9 cellular contexts compared by ENCODE assay signal in genomic region chr7:832968-833424, GRCh38. TPM values are rescaled to one million over a fixed set of nuclear protein-coding genes. Genes with fewer than 3 reads are reported as not detected.
A peak's percentile ranks its signal among the peaks of the same experiment; 100 is the strongest.
DNase-seq lines count a peak whose midpoint lies in the region; ATAC-seq and TF ChIP-seq lines count a peak whose summit lies in the region.
"Had no signal": no experiment of that assay in that cellular context is flagged by ENCODE, and none has a peak within 500 bp of the region (broad histone marks: within the 10 kb centered on the region; RNA-seq: fewer than 3 reads in every experiment).

No MANE protein-coding gene starts in this region.

- POLR2A ChIA-PET in Caco-2 (lab: Charles Lee), result no interaction called here

- H3K27me3 Mint-ChIP-seq in Caco-2 (ENCODE audit: insufficient read depth, unreplicated experiment) (no peaks in the 10 kb centered on the region), T-helper 17 cell (no peaks in the 10 kb centered on the region)

- no peak for DNase-seq in Caco-2
- DNase-seq in T-helper 17 cell, result no peak
- DNase-seq in esophagus muscularis mucosa (ENCODE audit: extremely low spot score), result no peak
- peak; percentile 25 for DNase-seq in posterior vena cava (ENCODE audit: low spot score)
- no peak for DNase-seq in DMS79 treated with DMSO at 0.1 percent for 48 hours (lab: John Stamatoyannopoulos, UW)
- no peak for DNase-seq in activated CD8-positive, alpha-beta memory T cell treated with anti-CD3 and anti-CD28 coated beads for 24 hours
- DNase-seq in NCI-H446 treated with DMSO at 0.1 percent for 48 hours (lab: John Stamatoyannopoulos, UW), result no peak
- DNase-seq in NCI-H2227 treated with DMSO at 0.1 percent for 48 hours (lab: John Stamatoyannopoulos, UW), result no peak
- DNase-seq: NCI-H1436 treated with DMSO at 0.1 percent for 48 hours had no signal

- H3K4me1 ChIP-seq in Caco-2 (peaks cover 21% of the 10 kb centered on the region), esophagus muscularis mucosa (peaks cover 94 to 97% (median 97%) of the 10 kb centered on the region in 4 donors)

- H3K27ac Mint-ChIP-seq in Caco-2 (ENCODE audit: unreplicated experiment) (peak overlapping the region; percentile 26), T-helper 17 cell (peak overlapping the region; percentile 95)

- no TSS peak for BruUV-seq in Caco-2 (replicated peaks; lab: Mats Ljungman, UMichigan)

- H3K36me3 ChIP-seq in Caco-2 (ENCODE audit: control insufficient read depth, insufficient read depth, low read length) (peaks cover 5% of the 10 kb centered on the region; the same call in 1 of the 2 replicates), esophagus muscularis mucosa (peaks cover 0 to 4% (median 1%) of the 10 kb centered on the region in 4 donors)

- H3K4me1 Mint-ChIP-seq in Caco-2 (ENCODE audit: low read depth, unreplicated experiment) (peaks cover 23% of the 10 kb centered on the region), T-helper 17 cell (peaks cover 38% of the 10 kb centered on the region)

- CTCF ChIA-PET in Caco-2 (lab: Charles Lee), result interaction anchor here (1.7 kb wide), 1 partner anchor 41 kb away, joined by 5 read pairs; no protein-coding TSS in a partner anchor

- WGBS in esophagus muscularis mucosa, result 63% methylated on average over 15 of the region's 15 CpGs

- TF ChIP-seq CTCF in Caco-2 (IDR thresholded peaks at IDR 0.05; ENCODE audit: insufficient read depth in 1 of 2, low read depth in 1 of 2, low read length in 1 of 2, severe bottlenecking in 1 of 2, unreplicated experiment in 1 of 2), result no peak
- no peak for TF ChIP-seq CTCF in esophagus muscularis mucosa (IDR thresholded peaks at IDR 0.05)

- H3K4me3 ChIP-seq in Caco-2 (ENCODE audit: low read depth, low read length) (no peak overlapping the region), esophagus muscularis mucosa (peak overlapping the region in 3 of 4 donors; percentile 32 to 51 (median 34))

- peaks cover 74% of the 10 kb centered on the region for H3K36me3 Mint-ChIP-seq in Caco-2 (ENCODE audit: insufficient read depth, unreplicated experiment)
- H3K36me3 Mint-ChIP-seq in T-helper 17 cell (ENCODE audit: low read depth), result no peaks in the 10 kb centered on the region

- H3K9me3 ChIP-seq in Caco-2, result no peaks in the 10 kb centered on the region
- H3K9me3 ChIP-seq in T-helper 17 cell (ENCODE audit: control insufficient read depth, low read length, poor library complexity, severe bottlenecking), result no peaks in the 10 kb centered on the region
- no peaks in the 10 kb centered on the region for H3K9me3 ChIP-seq in esophagus muscularis mucosa

- no peaks in the 10 kb centered on the region for H3K27me3 ChIP-seq in Caco-2 (replicated peaks; ENCODE audit: control insufficient read depth, insufficient read depth, low read length)
- no peaks in the 10 kb centered on the region for H3K27me3 ChIP-seq in esophagus muscularis mucosa

- ATAC-seq in T-helper 17 cell, result no peak

- H3K9me3 Mint-ChIP-seq in Caco-2 (ENCODE audit: unreplicated experiment), result no peaks in the 10 kb centered on the region

- TF ChIP-seq EP300 in esophagus muscularis mucosa (IDR thresholded peaks at IDR 0.05), result no peak

- H3K4me3 Mint-ChIP-seq in Caco-2 (ENCODE audit: unreplicated experiment) (no peak overlapping the region), T-helper 17 cell (peak overlapping the region; percentile 87)

- H3K27ac ChIP-seq in esophagus muscularis mucosa (replicated peaks in 1 of 4), result peak overlapping the region; percentile 90 to 95 (median 92)

- intact Hi-C loops in Caco-2 (cut with micrococcal nuclease; ENCODE audit: unreplicated experiment), result no loop called here
- intact Hi-C loops in esophagus muscularis mucosa (cut with DNase I), result loop anchor here (10.0 kb wide), 1 partner anchor 48 kb away; no protein-coding TSS in a partner anchor
- intact Hi-C loops in posterior vena cava (cut with DNase I), result no loop called here

- no peak for TF ChIP-seq POLR2A in esophagus muscularis mucosa (IDR thresholded peaks at IDR 0.05; ENCODE audit: low read depth)

RNA-seq across cellular contexts. Expression of gene SUN1, which starts 0.7 kb away (rescaled TPM):
- total RNA-seq in Caco-2 (2022) (141 and 146 TPM in 2 replicates), T-helper 17 cell (10 to 100 TPM; 89.7 to 97.5 TPM), esophagus muscularis mucosa (100 to 1,000 TPM; 132 to 149 (median 147) TPM), posterior vena cava (100 to 1,000 TPM; 110 to 132 TPM)

RNA-seq across cellular contexts. Expression of gene GET4, which starts 43.4 kb away (rescaled TPM):
- 124 and 130 TPM in 2 replicates for total RNA-seq in Caco-2 (2022)
- 10 to 100 TPM; 58.5 to 81.0 TPM for total RNA-seq in T-helper 17 cell
- 10 to 100 TPM; 24.7 to 41.3 (median 35.2) TPM for total RNA-seq in esophagus muscularis mucosa
- total RNA-seq in posterior vena cava, result 10 to 100 TPM; 13.2 to 16.3 TPM
